Comparison of ENCODE assay signal across 8 cellular contexts in genomic region chr7:55546826-55547225, GRCh38. TPM values are rescaled to one million over a fixed set of nuclear protein-coding genes. Genes with fewer than 3 reads are reported as not detected.
DNase-seq lines count a peak whose midpoint lies in the region; ATAC-seq and TF ChIP-seq lines count a peak whose summit lies in the region.

No MANE protein-coding gene starts in this region.

- peak; percentile 46 for ATAC-seq in GM18909 (IDR thresholded peaks at IDR 0.05; ENCODE audit: poor library complexity, unreplicated experiment)
- ATAC-seq in heart right ventricle, result peak; percentile 70 to 93 (median 88)
- ATAC-seq in GM21528 (IDR thresholded peaks at IDR 0.05; ENCODE audit: low FRiP score, unreplicated experiment), result no peak

- DNase-seq in NCI-H1105 (lab: John Stamatoyannopoulos, UW), result peak; percentile 47
- peak; percentile 38 for DNase-seq in activated naive CD4-positive, alpha-beta T cell treated with anti-CD3 and anti-CD28 coated beads, Interleukin-2, amount 50 U/mL, for 16 hours
- peak; percentile 63 to 75 for DNase-seq in heart right ventricle
- DNase-seq in stimulated activated CD4-positive, alpha-beta T cell treated with anti-CD3 and anti-CD28 coated beads, Interleukin-4, amount 100 ng/mL, for 4 hours, result peak; percentile 43 to 52
- DNase-seq in spleen, result no peak

- no peak for TF ChIP-seq POLR2A in spleen (IDR thresholded peaks at IDR 0.05)

- H3K27ac ChIP-seq in C4-2B (peak overlapping the region; percentile 57), heart right ventricle (peak overlapping the region in 7 of 10 donors; percentile 3 to 64 (median 42)), spleen (peak overlapping the region in 3 of 8 donors; percentile 36 to 77 (median 68))

- H3K27me3 ChIP-seq in heart right ventricle (no peaks in the 10 kb centered on the region), spleen (replicated peaks in 1 of 7) (no peaks in the 10 kb centered on the region)

- no peak for TF ChIP-seq CTCF in C4-2B (conservative IDR thresholded peaks at IDR 0.05)
- TF ChIP-seq CTCF in heart right ventricle (IDR thresholded peaks at IDR 0.05), result no peak
- no peak for TF ChIP-seq CTCF in spleen (IDR thresholded peaks at IDR 0.05 in 8 of 11, conservative IDR thresholded peaks at IDR 0.05 in 3 of 11)

- peaks cover 3 to 64% (median 20%) of the 10 kb centered on the region in 9 donors for H3K4me1 ChIP-seq in heart right ventricle
- peaks cover 38 to 70% (median 66%) of the 10 kb centered on the region in 6 donors for H3K4me1 ChIP-seq in spleen

- H3K4me3 ChIP-seq in heart right ventricle, result no peak overlapping the region
- no peak overlapping the region for H3K4me3 ChIP-seq in spleen

- no peaks in the 10 kb centered on the region for H3K9me3 ChIP-seq in heart right ventricle
- no peaks in the 10 kb centered on the region for H3K9me3 ChIP-seq in spleen

- 16 to 27% methylated on average over 4 of the region's 4 CpGs for WGBS in heart right ventricle, 2 donors
- WGBS in spleen, 5 donors, result 8 to 41% (median 23%) methylated on average over 4 of the region's 4 CpGs

- intact Hi-C loops in heart right ventricle (cut with DNase I) (no loop called here), spleen (cut with DNase I; ENCODE audit: low total_unique reads) (no loop called here)

- H3K36me3 ChIP-seq in heart right ventricle (no peaks in the 10 kb centered on the region), spleen (peaks cover 0 to 6% (median 0%) of the 10 kb centered on the region in 6 donors)

RNA-seq across cellular contexts. Expression of gene VOPP1, which starts 25.5 kb away (rescaled TPM):
- total RNA-seq in heart right ventricle, result 10 to 100 TPM; 17.9 to 42.9 (median 22.9) TPM
- 10 to 100 TPM in 1 of 2 donors, 1 to 10 TPM in 1; 9.3 to 17.5 TPM for polyA plus RNA-seq in heart right ventricle
- 100 to 1,000 TPM; 130 to 168 (median 148) TPM for total RNA-seq in spleen
- 100 to 1,000 TPM in 1 of 3 donors, 10 to 100 TPM in 2; 60.3 to 101 (median 65.3) TPM for polyA plus RNA-seq in spleen
